18 cellular contexts compared by ENCODE assay signal in genomic region chr3:100782906-100783305, GRCh38.
DNase-seq lines count a peak whose midpoint lies in the region; FAIRE-seq and TF ChIP-seq lines count a peak whose summit lies in the region.
"Had no signal": no experiment of that assay in that cellular context is flagged by ENCODE, and none has a peak within 500 bp of the region (broad histone marks: within the 10 kb centered on the region; RNA-seq: fewer than 3 reads in every experiment).

No MANE protein-coding gene starts in this region.

- no peaks in the 10 kb centered on the region for H3K79me2 ChIP-seq in MM.1S (ENCODE audit: low read length)

- TF ChIP-seq POLR2A in adrenal gland (IDR thresholded peaks at IDR 0.05): no peak

- H3K9me2 ChIP-seq in MM.1S (replicated peaks; ENCODE audit: insufficient read depth, low read length): no peaks in the 10 kb centered on the region

- H2BK120ac ChIP-seq in neuronal stem cell (ENCODE audit: low read depth, low read length): no peak overlapping the region

- H4K8ac ChIP-seq in neuronal stem cell (ENCODE audit: low read depth, low read length): no peak overlapping the region

- no peak overlapping the region for H3K23ac ChIP-seq in neuronal stem cell (ENCODE audit: low read depth, low read length, poor library complexity)

- DNase-seq in Daoy (ENCODE audit: low read depth) (peak; percentile 38), bronchial epithelial cell (ENCODE audit: low read depth) (no peak), neuronal stem cell (ENCODE audit: low spot score) (no peak), NCI-H2107 treated with DMSO at 0.1 percent for 48 hours (lab: John Stamatoyannopoulos, UW; ENCODE audit: unreplicated experiment) (no peak), MM.1S (no peak), adrenal gland (no peak)
- DNase-seq in stimulated activated CD4-positive, alpha-beta T cell treated with anti-CD3 and anti-CD28 coated beads, Interleukin-2, amount 100 ng/mL, for 48 hours: no peak
- DNase-seq: activated naive CD4-positive, alpha-beta T cell treated with anti-CD3 and anti-CD28 coated beads for 36 hours; COR-L47; left lung; NCI-H2081 treated with DMSO at 0.1 percent for 48 hours; NCI-H774; stimulated activated CD4-positive, alpha-beta T cell treated with anti-CD3 and anti-CD28 coated beads, Interleukin-2, amount 100 ng/mL, for 24 hours had no signal

- no peak overlapping the region for H3K27ac ChIP-seq in neuronal stem cell (replicated peaks; ENCODE audit: low read length)
- no peak overlapping the region for H3K27ac ChIP-seq in MM.1S (ENCODE audit: low read length)
- no peak overlapping the region for H3K27ac ChIP-seq in adrenal gland
- H3K27ac ChIP-seq: body of pancreas, HL-60, left lung, ovary had no signal

- no peak for TF ChIP-seq RAD21 in Ishikawa (IDR thresholded peaks at IDR 0.05; ENCODE audit: low read depth)

- H2BK5ac ChIP-seq in neuronal stem cell (ENCODE audit: low read length): no peak overlapping the region

- no peaks in the 10 kb centered on the region for H4K20me1 ChIP-seq in MM.1S (ENCODE audit: insufficient read depth, low read length)

- H3F3A ChIP-seq in MM.1S (ENCODE audit: insufficient read depth, low read length): no peaks in the 10 kb centered on the region

- H3K9me3 ChIP-seq in neuronal stem cell (replicated peaks in 1 of 2; ENCODE audit: control insufficient read depth in 2 of 2, insufficient read depth in 1 of 2, low read depth in 1 of 2, low read length in 2 of 2): peaks cover 0 to 3% of the 10 kb centered on the region in 2 donors
- H3K9me3 ChIP-seq in MM.1S (replicated peaks; ENCODE audit: insufficient read depth, low read length): no peaks in the 10 kb centered on the region
- H3K9me3 ChIP-seq in adrenal gland (replicated peaks in 1 of 3): peaks cover 0 to 4% (median 0%) of the 10 kb centered on the region in 3 donors
- H3K9me3 ChIP-seq: body of pancreas had no signal

- no peak overlapping the region for H2BK12ac ChIP-seq in neuronal stem cell (ENCODE audit: low read length)

- H2AFZ ChIP-seq in neuronal stem cell (ENCODE audit: low read length) (peak overlapping the region; percentile 21), MM.1S (ENCODE audit: low read length) (no peak overlapping the region)

- WGBS in neuronal stem cell (ENCODE audit: extremely low coverage in 2 of 2, insufficient read length in 2 of 2, insufficient replicate concordance in 1 of 2), 2 donors: no CpG with 5 or more reads among the region's 3 CpGs
- WGBS in adrenal gland, 4 donors: 60 to 73% (median 64%) methylated on average over 3 of the region's 3 CpGs

- H3K36me3 ChIP-seq in bronchial epithelial cell (ENCODE audit: control insufficient read depth, insufficient read depth, low read length) (no peaks in the 10 kb centered on the region), neuronal stem cell (replicated peaks in 1 of 2; ENCODE audit: control insufficient read depth in 2 of 2, insufficient read depth in 2 of 2, low read length in 2 of 2) (no peaks in the 10 kb centered on the region), MM.1S (replicated peaks; ENCODE audit: insufficient read depth, low read length) (no peaks in the 10 kb centered on the region), adrenal gland (replicated peaks in 1 of 2) (no peaks in the 10 kb centered on the region)
- H3K36me3 ChIP-seq: left lung, ovary had no signal

- H3K18ac ChIP-seq in neuronal stem cell (ENCODE audit: low read length): no peak overlapping the region

- TF ChIP-seq CTCF in bronchial epithelial cell (IDR thresholded peaks at IDR 0.05; ENCODE audit: insufficient read depth, low read length, severe bottlenecking) (no peak), MM.1S (IDR thresholded peaks at IDR 0.05; ENCODE audit: low read length) (no peak), adrenal gland (IDR thresholded peaks at IDR 0.05) (no peak)

- H2AK5ac ChIP-seq in neuronal stem cell (ENCODE audit: low read depth, low read length): no peak overlapping the region

- peaks cover 0 to 3% of the 10 kb centered on the region in 2 donors for H3K4me1 ChIP-seq in neuronal stem cell (ENCODE audit: control insufficient read depth in 2 of 2, insufficient read depth in 1 of 2, low read depth in 1 of 2, low read length in 2 of 2)
- peaks cover 10% of the 10 kb centered on the region for H3K4me1 ChIP-seq in MM.1S (ENCODE audit: low read length)
- H3K4me1 ChIP-seq in adrenal gland (replicated peaks in 1 of 2): no peaks in the 10 kb centered on the region
- H3K4me1 ChIP-seq: body of pancreas, left lung had no signal

- peak; percentile 40 for FAIRE-seq in bronchial epithelial cell (lab: Jason Lieb, UNC)

- intact Hi-C loops in adrenal gland (cut with DNase I): no loop called here

- no peak overlapping the region for H2BK15ac ChIP-seq in neuronal stem cell (ENCODE audit: low read length)

- H3K4me2 ChIP-seq in neuronal stem cell (ENCODE audit: insufficient read depth, low read length, poor library complexity, severe bottlenecking): no peak overlapping the region
- no peak overlapping the region for H3K4me2 ChIP-seq in MM.1S (ENCODE audit: low read depth, low read length)

- H3K9ac ChIP-seq in neuronal stem cell (ENCODE audit: low read depth, low read length, poor library complexity) (no peak overlapping the region), MM.1S (ENCODE audit: low read length) (no peak overlapping the region)

- H4K91ac ChIP-seq in neuronal stem cell (ENCODE audit: low read depth, low read length, poor library complexity): no peak overlapping the region

- no peak overlapping the region for H3K4me3 ChIP-seq in bronchial epithelial cell (ENCODE audit: low read depth, low read length)
- no peak overlapping the region for H3K4me3 ChIP-seq in neuronal stem cell (ENCODE audit: low read length in 2 of 2)
- no peak overlapping the region for H3K4me3 ChIP-seq in MM.1S (ENCODE audit: low read length)
- no peak overlapping the region for H3K4me3 ChIP-seq in adrenal gland
- H3K4me3 ChIP-seq: body of pancreas, gastroesophageal sphincter, left lung, ovary had no signal

- no peak for TF ChIP-seq EP300 in Ishikawa (IDR thresholded peaks at IDR 0.05; ENCODE audit: borderline replicate concordance)

- no peak overlapping the region for H3K14ac ChIP-seq in neuronal stem cell (ENCODE audit: low read length)

- no peaks in the 10 kb centered on the region for H3K79me1 ChIP-seq in neuronal stem cell (ENCODE audit: low read depth, low read length)

- H3K27me3 ChIP-seq in bronchial epithelial cell (ENCODE audit: control insufficient read depth, insufficient read depth, low read length): no peaks in the 10 kb centered on the region
- peaks cover 0 to 5% (median 0%) of the 10 kb centered on the region in 3 experiments for H3K27me3 ChIP-seq in neuronal stem cell (ENCODE audit: control insufficient read depth in 3 of 3, insufficient read depth in 3 of 3, low read depth in 1 of 3, low read length in 3 of 3)
- no peaks in the 10 kb centered on the region for H3K27me3 ChIP-seq in MM.1S (replicated peaks; ENCODE audit: insufficient read depth, low read length)
- no peaks in the 10 kb centered on the region for H3K27me3 ChIP-seq in adrenal gland
- H3K27me3 ChIP-seq: body of pancreas, gastroesophageal sphincter, left lung, ovary had no signal

- H3K4ac ChIP-seq in neuronal stem cell (ENCODE audit: low read length): no peak overlapping the region

TF ChIP-seq in Ishikawa, 13 proteins besides CTCF, POLR2A, EP300 and RAD21:
- TF ChIP-seq CREB1 (IDR thresholded peaks at IDR 0.05; ENCODE audit: low read depth) (no peak), ZBTB7A (IDR thresholded peaks at IDR 0.05; ENCODE audit: low read depth) (no peak), NFIC (IDR thresholded peaks at IDR 0.05) (0 out of 2 replicates have a peak, but pooled peaks have one; percentile 20)
